In the genomic region with DNA sequence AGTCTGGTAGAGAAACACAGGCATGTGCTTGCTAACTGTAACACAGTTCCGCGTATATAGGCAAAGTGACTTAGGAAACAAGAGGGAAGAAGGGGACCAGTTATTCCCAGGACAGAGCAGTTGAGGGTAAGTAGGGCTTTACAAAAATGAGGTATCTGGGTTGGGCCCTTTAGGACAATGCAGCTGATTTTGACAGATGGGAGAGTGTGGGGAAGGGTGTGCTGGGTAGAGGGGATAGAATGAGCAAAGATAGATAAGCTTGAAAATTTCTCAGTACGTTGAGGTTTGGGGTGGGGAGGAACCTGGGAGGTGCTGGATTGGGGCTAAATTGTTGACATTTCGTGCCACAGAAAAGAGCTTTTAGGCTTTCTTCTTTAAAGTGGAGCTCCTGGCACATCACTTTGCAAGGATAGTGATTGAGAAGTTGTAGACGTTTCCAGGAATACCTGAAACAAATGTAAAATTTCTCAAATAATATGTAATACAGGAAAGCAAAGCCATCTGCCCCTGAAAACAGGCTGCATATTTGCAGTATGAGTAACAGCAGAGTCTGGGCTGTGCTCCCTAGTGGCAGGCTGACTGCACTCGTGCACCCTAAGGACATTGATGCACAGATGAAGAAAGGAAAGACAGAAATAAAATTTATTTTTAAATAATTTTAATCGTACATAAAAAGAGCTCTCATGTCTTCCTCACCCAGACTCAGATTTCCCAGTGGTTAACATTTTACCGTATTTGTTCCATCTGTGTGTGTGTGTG, we compare ENCODE assay signal across 10 cellular contexts.
A peak's percentile ranks its signal among the peaks of the same experiment; 100 is the strongest.
DNase-seq lines count a peak whose midpoint lies in the region; ATAC-seq and TF ChIP-seq lines count a peak whose summit lies in the region.
"Had no signal": no experiment of that assay in that cellular context is flagged by ENCODE, and none has a peak within 500 bp of the region (broad histone marks: within the 10 kb centered on the region; RNA-seq: fewer than 3 reads in every experiment).

No MANE protein-coding gene starts in this region.

- no peak overlapping the region for H3K4me3 ChIP-seq in astrocyte of the spinal cord (ENCODE audit: low read depth, low read length)
- peak overlapping the region; percentile 64 for H3K4me3 ChIP-seq in left ventricle myocardium inferior
- no peak overlapping the region for H3K4me3 ChIP-seq in skeletal muscle satellite cell (ENCODE audit: low read length)
- no peak overlapping the region for H3K4me3 ChIP-seq in OCI-LY7 (ENCODE audit: low read depth, low read length, poor library complexity, severe bottlenecking)

- intact Hi-C loops in left ventricle myocardium inferior (cut with micrococcal nuclease) (loop anchor here (10.0 kb wide), 1 partner anchor 58 kb away; no protein-coding TSS in a partner anchor), OCI-LY7 (cut with micrococcal nuclease; ENCODE audit: unreplicated experiment) (no loop called here)

- BruUV-seq in OCI-LY7 (replicated peaks; lab: Mats Ljungman, UMichigan): no TSS peak

- no peaks in the 10 kb centered on the region for H3K36me3 Mint-ChIP-seq in WTC11

- H3K4me1 ChIP-seq in left ventricle myocardium inferior: peaks cover 99% of the 10 kb centered on the region
- H3K4me1 ChIP-seq in skeletal muscle satellite cell (ENCODE audit: control insufficient read depth, insufficient read depth, low read length): peaks cover 71% of the 10 kb centered on the region
- H3K4me1 ChIP-seq in OCI-LY7 (ENCODE audit: insufficient read depth, low read length, poor library complexity, severe bottlenecking): peaks cover 14% of the 10 kb centered on the region

- H2AFZ ChIP-seq in OCI-LY7 (ENCODE audit: low read length): no peak overlapping the region

- no peak overlapping the region for H3K27ac Mint-ChIP-seq in WTC11

- DNase-seq in GM03348 (ENCODE audit: low spot score): peak; percentile 77
- peak; percentile 70 for DNase-seq in astrocyte of the spinal cord (ENCODE audit: low read depth, low spot score)
- DNase-seq in left ventricle myocardium inferior: peak; percentile 45
- no peak for DNase-seq in epidermal melanocyte (ENCODE audit: insufficient read length, low spot score)
- DNase-seq in NCI-H2107 treated with DMSO at 0.1 percent for 48 hours (lab: John Stamatoyannopoulos, UW; ENCODE audit: unreplicated experiment): no peak
- DNase-seq in WTC11 (ENCODE audit: low spot score): no peak
- no peak for DNase-seq in OCI-LY7 (ENCODE audit: low spot score)
- DNase-seq: GF-D8, Karpas-422 had no signal

- peak; percentile 31 for TF ChIP-seq CTCF in astrocyte of the spinal cord (IDR thresholded peaks at IDR 0.05; ENCODE audit: low read depth, low read length)
- TF ChIP-seq CTCF in left ventricle myocardium inferior (IDR thresholded peaks at IDR 0.05; ENCODE audit: borderline replicate concordance): peak; percentile 48
- no peak for TF ChIP-seq CTCF in WTC11 (IDR thresholded peaks at IDR 0.05)
- no peak for TF ChIP-seq CTCF in OCI-LY7 (conservative IDR thresholded peaks at IDR 0.05; ENCODE audit: low read length)

- H3K9me2 ChIP-seq in OCI-LY7 (ENCODE audit: insufficient read depth, low read length): no peaks in the 10 kb centered on the region

- H3K4me1 Mint-ChIP-seq in WTC11: peaks cover 42% of the 10 kb centered on the region

- no peaks in the 10 kb centered on the region for H3K27me3 Mint-ChIP-seq in WTC11 (ENCODE audit: low read depth)

- no peaks in the 10 kb centered on the region for H4K20me1 ChIP-seq in OCI-LY7 (ENCODE audit: insufficient read depth, low read length)

- peak overlapping the region; percentile 64 for H3K9ac ChIP-seq in skeletal muscle satellite cell (ENCODE audit: low read depth, low read length)

- H3K9me3 ChIP-seq in left ventricle myocardium inferior (replicated peaks) (no peaks in the 10 kb centered on the region), skeletal muscle satellite cell (replicated peaks; ENCODE audit: low read length) (no peaks in the 10 kb centered on the region), OCI-LY7 (ENCODE audit: low read length) (no peaks in the 10 kb centered on the region)

- H3K36me3 ChIP-seq in left ventricle myocardium inferior (no peaks in the 10 kb centered on the region), skeletal muscle satellite cell (ENCODE audit: insufficient read depth, low read length) (no peaks in the 10 kb centered on the region), OCI-LY7 (ENCODE audit: insufficient read depth, low read length) (0 out of 2 replicates have a peak, but pooled peaks cover 5% of the 10 kb centered on the region)

- no peak overlapping the region for H3K4me3 Mint-ChIP-seq in WTC11

- H3K9me3 Mint-ChIP-seq in WTC11: no peaks in the 10 kb centered on the region

- no peaks in the 10 kb centered on the region for H3K79me2 ChIP-seq in OCI-LY7 (ENCODE audit: insufficient read depth, low read depth, low read length)

- POLR2A ChIA-PET in WTC11 (lab: Charles Lee) (no interaction called here), OCI-LY7 (lab: Charles Lee) (interaction anchor here (0.6 to 1.0 kb wide), 3 partner anchors 36 to 53 kb away, joined by 3 to 5 read pairs (median 4); no protein-coding TSS in a partner anchor)

- H3K27ac ChIP-seq in left ventricle myocardium inferior (replicated peaks): peak overlapping the region; percentile 97
- no peak overlapping the region for H3K27ac ChIP-seq in OCI-LY7 (ENCODE audit: low read depth, low read length, poor library complexity, severe bottlenecking)

- CTCF ChIA-PET in WTC11 (lab: Charles Lee): no interaction called here
- CTCF ChIA-PET in OCI-LY7 (lab: Charles Lee; ENCODE audit: unreplicated experiment): no interaction called here

- in situ Hi-C loops in astrocyte of the spinal cord (cut with HindIII; ENCODE audit: low sequenced_read_pairs): no loop called here

- H3K27me3 ChIP-seq in left ventricle myocardium inferior (ENCODE audit: low read depth) (no peaks in the 10 kb centered on the region), skeletal muscle satellite cell (ENCODE audit: control insufficient read depth, insufficient read depth, low read length) (no peaks in the 10 kb centered on the region)

- H3K4me2 ChIP-seq in skeletal muscle satellite cell (ENCODE audit: low read length) (peak overlapping the region; percentile 58), OCI-LY7 (ENCODE audit: low read length) (no peak overlapping the region)

- ATAC-seq in WTC11: no peak

TF ChIP-seq in WTC11, 78 proteins besides CTCF, POLR2A, EP300 and RAD21:
- TF ChIP-seq, protein P1, sequence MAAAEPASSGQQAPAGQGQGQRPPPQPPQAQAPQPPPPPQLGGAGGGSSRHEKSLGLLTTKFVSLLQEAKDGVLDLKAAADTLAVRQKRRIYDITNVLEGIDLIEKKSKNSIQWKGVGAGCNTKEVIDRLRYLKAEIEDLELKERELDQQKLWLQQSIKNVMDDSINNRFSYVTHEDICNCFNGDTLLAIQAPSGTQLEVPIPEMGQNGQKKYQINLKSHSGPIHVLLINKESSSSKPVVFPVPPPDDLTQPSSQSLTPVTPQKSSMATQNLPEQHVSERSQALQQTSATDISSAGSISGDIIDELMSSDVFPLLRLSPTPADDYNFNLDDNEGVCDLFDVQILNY (CRISPR knock-in tag; IDR thresholded peaks at IDR 0.05): no peak
- TF ChIP-seq, protein P2, sequence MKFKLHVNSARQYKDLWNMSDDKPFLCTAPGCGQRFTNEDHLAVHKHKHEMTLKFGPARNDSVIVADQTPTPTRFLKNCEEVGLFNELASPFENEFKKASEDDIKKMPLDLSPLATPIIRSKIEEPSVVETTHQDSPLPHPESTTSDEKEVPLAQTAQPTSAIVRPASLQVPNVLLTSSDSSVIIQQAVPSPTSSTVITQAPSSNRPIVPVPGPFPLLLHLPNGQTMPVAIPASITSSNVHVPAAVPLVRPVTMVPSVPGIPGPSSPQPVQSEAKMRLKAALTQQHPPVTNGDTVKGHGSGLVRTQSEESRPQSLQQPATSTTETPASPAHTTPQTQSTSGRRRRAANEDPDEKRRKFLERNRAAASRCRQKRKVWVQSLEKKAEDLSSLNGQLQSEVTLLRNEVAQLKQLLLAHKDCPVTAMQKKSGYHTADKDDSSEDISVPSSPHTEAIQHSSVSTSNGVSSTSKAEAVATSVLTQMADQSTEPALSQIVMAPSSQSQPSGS (CRISPR knock-in tag; IDR thresholded peaks at IDR 0.05; ENCODE audit: borderline replicate concordance, low read depth): no peak
- TF ChIP-seq, protein P3, sequence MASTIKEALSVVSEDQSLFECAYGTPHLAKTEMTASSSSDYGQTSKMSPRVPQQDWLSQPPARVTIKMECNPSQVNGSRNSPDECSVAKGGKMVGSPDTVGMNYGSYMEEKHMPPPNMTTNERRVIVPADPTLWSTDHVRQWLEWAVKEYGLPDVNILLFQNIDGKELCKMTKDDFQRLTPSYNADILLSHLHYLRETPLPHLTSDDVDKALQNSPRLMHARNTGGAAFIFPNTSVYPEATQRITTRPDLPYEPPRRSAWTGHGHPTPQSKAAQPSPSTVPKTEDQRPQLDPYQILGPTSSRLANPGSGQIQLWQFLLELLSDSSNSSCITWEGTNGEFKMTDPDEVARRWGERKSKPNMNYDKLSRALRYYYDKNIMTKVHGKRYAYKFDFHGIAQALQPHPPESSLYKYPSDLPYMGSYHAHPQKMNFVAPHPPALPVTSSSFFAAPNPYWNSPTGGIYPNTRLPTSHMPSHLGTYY (CRISPR knock-in tag; IDR thresholded peaks at IDR 0.05): no peak
- no peak for TF ChIP-seq TCF7 (CRISPR knock-in tag; IDR thresholded peaks at IDR 0.05; ENCODE audit: low read depth)
- TF ChIP-seq, protein P4, sequence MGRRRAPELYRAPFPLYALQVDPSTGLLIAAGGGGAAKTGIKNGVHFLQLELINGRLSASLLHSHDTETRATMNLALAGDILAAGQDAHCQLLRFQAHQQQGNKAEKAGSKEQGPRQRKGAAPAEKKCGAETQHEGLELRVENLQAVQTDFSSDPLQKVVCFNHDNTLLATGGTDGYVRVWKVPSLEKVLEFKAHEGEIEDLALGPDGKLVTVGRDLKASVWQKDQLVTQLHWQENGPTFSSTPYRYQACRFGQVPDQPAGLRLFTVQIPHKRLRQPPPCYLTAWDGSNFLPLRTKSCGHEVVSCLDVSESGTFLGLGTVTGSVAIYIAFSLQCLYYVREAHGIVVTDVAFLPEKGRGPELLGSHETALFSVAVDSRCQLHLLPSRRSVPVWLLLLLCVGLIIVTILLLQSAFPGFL (CRISPR knock-in tag; IDR thresholded peaks at IDR 0.05; ENCODE audit: borderline replicate concordance): no peak

Comparison
In these comparisons a context has a peak if more than half of its experiments do, and no peak if none do; other contexts are left out.
1. DNase-seq: peak in GM03348 (single experiment), astrocyte of the spinal cord (single experiment) and left ventricle myocardium inferior (single experiment); none in epidermal melanocyte (single experiment), NCI-H2107 treated with DMSO at 0.1 percent for 48 hours (single experiment), WTC11 (single experiment) and OCI-LY7 (single experiment).
2. CTCF ChIP-seq: peak in astrocyte of the spinal cord (single experiment) and left ventricle myocardium inferior (single experiment); none in WTC11 (single experiment) and OCI-LY7 (single experiment).